In genomic region chr12:77237896-77238295, GRCh38 we compare ENCODE assay signal across 20 cellular contexts.
"Had no signal": no experiment of that assay in that cellular context is flagged by ENCODE, and none has a peak within 500 bp of the region (broad histone marks: within the 10 kb centered on the region; RNA-seq: fewer than 3 reads in every experiment).

No MANE protein-coding gene starts in this region.

- H3K4me3 Mint-ChIP-seq: immature natural killer cell; naive thymus-derived CD8-positive, alpha-beta T cell; type B pancreatic cell had no signal

- H3K27ac ChIP-seq: epithelial cell of prostate, esophagus muscularis mucosa, gastrocnemius medialis, suprapubic skin had no signal

- H3K4me3 ChIP-seq: dorsolateral prefrontal cortex, esophagus muscularis mucosa, gastrocnemius medialis, heart right ventricle, ovary, suprapubic skin, thyroid gland had no signal

- H3K9me3 Mint-ChIP-seq: type B pancreatic cell had no signal

- H3K4me1 Mint-ChIP-seq: immature natural killer cell; naive thymus-derived CD8-positive, alpha-beta T cell had no signal

- H3K9me3 ChIP-seq: esophagus muscularis mucosa, gastrocnemius medialis, heart right ventricle, ovary, suprapubic skin, thyroid gland had no signal

- DNase-seq: cortex of kidney; dorsolateral prefrontal cortex; effector memory CD4-positive, alpha-beta T cell; gastrocnemius medialis; heart right ventricle; immature natural killer cell; mammary epithelial cell; naive thymus-derived CD8-positive, alpha-beta T cell; nucleus accumbens; ovary; right cardiac atrium; small intestine; stimulated activated CD4-positive, alpha-beta T cell treated with anti-CD3 and anti-CD28 coated beads, Interleukin-12 subunit alpha, Interleukin-12 subunit beta, amount 100 ng/mL, for 4 hours; stimulated activated naive CD8-positive, alpha-beta T cell treated with anti-CD3 and anti-CD28 coated beads, Interleukin-15, Interleukin-2, amounts not matched to agents 100 U/mL and 50 U/mL, for 24 hours; thyroid gland had no signal

- H3K27me3 Mint-ChIP-seq: progenitor cell of endocrine pancreas, type B pancreatic cell had no signal

- ATAC-seq: gastrocnemius medialis; naive thymus-derived CD8-positive, alpha-beta T cell; stimulated activated naive CD8-positive, alpha-beta T cell treated with anti-CD3 and anti-CD28 coated beads, Interleukin-15, Interleukin-2, amounts not matched to agents 100 U/mL and 50 U/mL, for 24 hours had no signal

- H3K36me3 ChIP-seq: esophagus muscularis mucosa, gastrocnemius medialis, heart right ventricle, ovary, suprapubic skin, thyroid gland had no signal

- H3K4me1 ChIP-seq: esophagus muscularis mucosa, gastrocnemius medialis, suprapubic skin had no signal

- H3K27ac Mint-ChIP-seq: immature natural killer cell; naive thymus-derived CD8-positive, alpha-beta T cell; progenitor cell of endocrine pancreas; type B pancreatic cell had no signal

- H3K36me3 Mint-ChIP-seq: immature natural killer cell; naive thymus-derived CD8-positive, alpha-beta T cell; type B pancreatic cell had no signal

- H3K27me3 ChIP-seq: esophagus muscularis mucosa, gastrocnemius medialis, ovary, suprapubic skin, thyroid gland had no signal
